ENCODE assay signal across 10 cellular contexts in the genomic region with DNA sequence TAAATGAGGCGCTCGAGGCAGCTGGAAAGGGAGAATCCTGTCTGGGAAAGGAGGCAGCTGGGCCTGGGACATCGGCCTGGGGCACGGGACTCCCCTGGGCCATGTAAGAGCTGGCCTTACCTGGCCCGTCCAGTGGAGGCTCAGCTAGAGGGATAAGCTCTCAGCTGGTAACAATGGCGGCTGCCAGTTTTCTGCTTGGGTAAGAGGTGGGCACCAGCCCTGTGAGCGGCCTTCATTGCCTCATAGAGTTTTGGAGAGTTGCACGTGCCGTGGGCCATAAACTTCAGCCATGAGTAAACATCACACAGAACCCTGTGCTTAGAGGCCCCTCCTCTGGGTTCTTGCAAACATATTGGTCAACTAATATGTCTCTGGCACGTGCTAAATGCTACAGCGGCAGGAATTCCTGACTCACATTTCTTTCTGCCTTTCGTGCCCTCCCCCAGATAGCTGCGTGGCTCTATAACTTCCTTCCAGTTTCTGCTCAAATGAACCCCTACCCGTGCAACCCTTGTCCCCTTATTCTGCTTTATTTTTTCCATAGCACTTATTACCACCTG.
DNase-seq lines count a peak whose midpoint lies in the region; ATAC-seq, FAIRE-seq and TF ChIP-seq lines count a peak whose summit lies in the region.
"Had no signal": no experiment of that assay in that cellular context is flagged by ENCODE, and none has a peak within 500 bp of the region (broad histone marks: within the 10 kb centered on the region; RNA-seq: fewer than 3 reads in every experiment).

No MANE protein-coding gene starts in this region.

- H3K4me3 Mint-ChIP-seq in CD8-positive, alpha-beta memory T cell = peak overlapping the region in 6 of 7 donors; percentile 5 to 52 (median 38)
- H3K4me3 Mint-ChIP-seq in mesothelial cell of epicardium = peak overlapping the region; percentile 24
- no peak overlapping the region for H3K4me3 Mint-ChIP-seq in T-helper 2 cell treated with Interferon-gamma antibody and Interleukin-4, amounts not matched to agents 5 μg/mL and 100 μg/mL, for 36 hours

- peaks cover 30 to 48% of the 10 kb centered on the region in 2 donors for H3K27me3 Mint-ChIP-seq in CD8-positive, alpha-beta memory T cell
- H3K27me3 Mint-ChIP-seq in mesothelial cell of epicardium (ENCODE audit: low read depth) = peaks cover 83% of the 10 kb centered on the region
- H3K27me3 Mint-ChIP-seq in T-helper 2 cell treated with Interferon-gamma antibody and Interleukin-4, amounts not matched to agents 5 μg/mL and 100 μg/mL, for 36 hours (ENCODE audit: low read depth) = peaks cover 71% of the 10 kb centered on the region

- FAIRE-seq in HTR-8/SVneo (lab: Jason Lieb, UNC) = no peak

- H3K4me1 Mint-ChIP-seq in CD8-positive, alpha-beta memory T cell = peaks cover 11 to 14% (median 11%) of the 10 kb centered on the region in 3 donors
- H3K4me1 Mint-ChIP-seq in mesothelial cell of epicardium = peaks cover 6% of the 10 kb centered on the region
- peaks cover 8% of the 10 kb centered on the region for H3K4me1 Mint-ChIP-seq in T-helper 2 cell treated with Interferon-gamma antibody and Interleukin-4, amounts not matched to agents 5 μg/mL and 100 μg/mL, for 36 hours (ENCODE audit: low read depth)

- POLR2A ChIA-PET in CD8-positive, alpha-beta memory T cell (lab: Charles Lee) = no interaction called here

- no peak for TF ChIP-seq CTCF in astrocyte of the spinal cord (IDR thresholded peaks at IDR 0.05; ENCODE audit: low read depth, low read length)
- TF ChIP-seq CTCF in mesothelial cell of epicardium (IDR thresholded peaks at IDR 0.05; ENCODE audit: unreplicated experiment) = no peak

- no peak overlapping the region for H3K4me3 ChIP-seq in CD8-positive, alpha-beta memory T cell (ENCODE audit: low read length)
- no peak overlapping the region for H3K4me3 ChIP-seq in astrocyte of the spinal cord (ENCODE audit: low read depth, low read length)

- H3K36me3 ChIP-seq in CD8-positive, alpha-beta memory T cell (ENCODE audit: insufficient read depth, low read length) = no peaks in the 10 kb centered on the region
- H3K36me3 ChIP-seq: ascending aorta had no signal

- in situ Hi-C loops in astrocyte of the spinal cord (cut with HindIII; ENCODE audit: low sequenced_read_pairs) = no loop called here

- H3K27me3 ChIP-seq in CD8-positive, alpha-beta memory T cell (ENCODE audit: insufficient read depth, low read length, poor library complexity, severe bottlenecking) = peaks cover 14% of the 10 kb centered on the region
- H3K27me3 ChIP-seq: ascending aorta had no signal

- peaks cover 17% of the 10 kb centered on the region for H3K4me1 ChIP-seq in CD8-positive, alpha-beta memory T cell (ENCODE audit: insufficient read depth, low read length)

- H3K9me3 ChIP-seq in CD8-positive, alpha-beta memory T cell (ENCODE audit: low read length) = no peaks in the 10 kb centered on the region
- H3K9me3 ChIP-seq: ascending aorta had no signal

- no peak for ATAC-seq in HG03460 (IDR thresholded peaks at IDR 0.05; ENCODE audit: unreplicated experiment)

- H3K9me3 Mint-ChIP-seq in CD8-positive, alpha-beta memory T cell = peaks cover 0 to 2% (median 0%) of the 10 kb centered on the region in 5 donors
- peaks cover 8% of the 10 kb centered on the region for H3K9me3 Mint-ChIP-seq in mesothelial cell of epicardium
- H3K9me3 Mint-ChIP-seq in T-helper 2 cell treated with Interferon-gamma antibody and Interleukin-4, amounts not matched to agents 5 μg/mL and 100 μg/mL, for 36 hours = no peaks in the 10 kb centered on the region

- CTCF ChIA-PET in CD8-positive, alpha-beta memory T cell (lab: Charles Lee) = interaction anchor here (0.7 to 4.6 kb wide), 5 partner anchors 11 to 429 kb away, joined by 3 to 32 read pairs (median 6); no protein-coding TSS in a partner anchor

- H3K27ac Mint-ChIP-seq in CD8-positive, alpha-beta memory T cell = no peak overlapping the region
- no peak overlapping the region for H3K27ac Mint-ChIP-seq in mesothelial cell of epicardium
- no peak overlapping the region for H3K27ac Mint-ChIP-seq in T-helper 2 cell treated with Interferon-gamma antibody and Interleukin-4, amounts not matched to agents 5 μg/mL and 100 μg/mL, for 36 hours

- H3K27ac ChIP-seq in CD8-positive, alpha-beta memory T cell (ENCODE audit: low read depth, low read length) = no peak overlapping the region
- H3K27ac ChIP-seq: ascending aorta had no signal

- no peak for DNase-seq in CD8-positive, alpha-beta memory T cell
- DNase-seq in HTR-8/SVneo (ENCODE audit: insufficient read length, low spot score) (peak; percentile 37), astrocyte of the spinal cord (ENCODE audit: low read depth, low spot score) (peak; percentile 10), mesothelial cell of epicardium (ENCODE audit: low spot score in 2 of 2, unreplicated experiment in 2 of 2) (no peak), NCI-H2171 (lab: John Stamatoyannopoulos, UW) (no peak), SKM-1 (lab: John Stamatoyannopoulos, UW; ENCODE audit: unreplicated experiment) (no peak)
- DNase-seq in T-helper 2 cell treated with Interferon-gamma antibody and Interleukin-4, amounts not matched to agents 5 μg/mL and 100 μg/mL, for 36 hours (ENCODE audit: low spot score) = no peak
- DNase-seq: NCI-H1092 had no signal

- H3K36me3 Mint-ChIP-seq in CD8-positive, alpha-beta memory T cell = no peaks in the 10 kb centered on the region
- no peaks in the 10 kb centered on the region for H3K36me3 Mint-ChIP-seq in mesothelial cell of epicardium
- no peaks in the 10 kb centered on the region for H3K36me3 Mint-ChIP-seq in T-helper 2 cell treated with Interferon-gamma antibody and Interleukin-4, amounts not matched to agents 5 μg/mL and 100 μg/mL, for 36 hours (ENCODE audit: low read depth)

Comparison
In these comparisons a context has a peak if more than half of its experiments do, and no peak if none do; other contexts are left out.
1. DNase-seq: peak in HTR-8/SVneo (single experiment) and astrocyte of the spinal cord (single experiment); none in CD8-positive, alpha-beta memory T cell (0 of 5), mesothelial cell of epicardium (0 of 2), T-helper 2 cell treated with Interferon-gamma antibody and Interleukin-4, amounts not matched to agents 5 μg/mL and 100 μg/mL, for 36 hours (single experiment), NCI-H2171 (single experiment) and SKM-1 (single experiment).